ENCODE assay signal across 10 cellular contexts in the genomic region with DNA sequence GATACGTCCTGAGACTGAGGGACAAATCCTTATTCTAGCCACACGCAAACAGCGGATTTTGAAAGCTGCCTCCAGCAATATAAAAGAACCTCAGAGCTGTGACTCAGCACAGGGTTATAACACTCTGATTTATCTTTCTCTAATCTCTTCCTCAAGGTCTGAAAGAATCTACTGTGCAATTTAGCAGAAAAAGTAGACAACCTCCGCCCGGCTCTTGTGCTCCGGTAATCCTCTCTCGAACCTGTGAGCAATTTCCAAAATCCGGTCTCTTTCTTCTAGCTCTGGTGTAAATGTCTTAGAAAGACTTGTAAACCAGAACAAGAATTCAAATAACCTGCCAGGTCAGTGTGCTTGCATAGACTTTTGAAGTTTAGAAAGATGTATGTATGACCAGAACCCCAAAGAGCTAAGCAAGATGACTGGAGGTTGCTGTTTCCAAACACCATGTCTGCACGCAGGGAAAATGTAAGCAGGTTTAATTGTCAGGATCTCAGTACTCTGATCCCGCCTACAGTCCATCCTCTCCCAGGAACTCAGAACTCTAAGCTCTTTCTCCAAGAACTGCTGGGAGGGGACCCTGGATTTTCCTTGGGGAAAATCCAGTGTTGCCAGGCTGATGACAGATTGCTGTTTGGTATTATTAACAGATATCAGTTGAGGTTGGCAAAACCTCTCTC.
DNase-seq lines count a peak whose midpoint lies in the region; ATAC-seq, FAIRE-seq and TF ChIP-seq lines count a peak whose summit lies in the region.
"Had no signal": no experiment of that assay in that cellular context is flagged by ENCODE, and none has a peak within 500 bp of the region (broad histone marks: within the 10 kb centered on the region; RNA-seq: fewer than 3 reads in every experiment).

No MANE protein-coding gene starts in this region.

- FAIRE-seq in endothelial cell of umbilical vein (lab: Jason Lieb, UNC): peak; percentile 84
- FAIRE-seq: kidney had no signal

- H3K4me1 Mint-ChIP-seq in nephron progenitor cell: peaks cover 25% of the 10 kb centered on the region

- H3K9me3 ChIP-seq in HCT116 (ENCODE audit: control insufficient read depth in 1 of 2, insufficient read depth in 1 of 2, low read depth in 1 of 2, low read length in 2 of 2) (no peaks in the 10 kb centered on the region), endothelial cell of umbilical vein (replicated peaks; ENCODE audit: control insufficient read depth, insufficient read depth, low read length) (no peaks in the 10 kb centered on the region), left ventricle myocardium inferior (replicated peaks) (no peaks in the 10 kb centered on the region)

- H3K4me1 ChIP-seq in HCT116 (ENCODE audit: control insufficient read depth in 1 of 2, insufficient read depth in 2 of 2, low read length in 2 of 2): peaks cover 24 to 37% of the 10 kb centered on the region in 2 experiments
- H3K4me1 ChIP-seq in endothelial cell of umbilical vein (ENCODE audit: control insufficient read depth, extremely low read depth, insufficient read depth, low read length): peaks cover 61% of the 10 kb centered on the region
- peaks cover 20% of the 10 kb centered on the region for H3K4me1 ChIP-seq in left ventricle myocardium inferior

- TF ChIP-seq CTCF in HCT116 (IDR thresholded peaks at IDR 0.05 in 2 of 3, conservative IDR thresholded peaks at IDR 0.05 in 1 of 3; ENCODE audit: borderline replicate concordance in 1 of 3, insufficient read depth in 1 of 3, low read depth in 2 of 3, low read length in 2 of 3) (no peak), RWPE1 (conservative IDR thresholded peaks at IDR 0.05; ENCODE audit: low read depth) (no peak), endothelial cell of umbilical vein (IDR thresholded peaks at IDR 0.05; ENCODE audit: extremely low read depth in 1 of 2, insufficient read depth in 1 of 2, low read depth in 1 of 2, low read length in 2 of 2) (no peak), retinal pigment epithelial cell (conservative IDR thresholded peaks at IDR 0.05; ENCODE audit: low read depth, low read length) (no peak), nephron progenitor cell (IDR thresholded peaks at IDR 0.05) (no peak), left ventricle myocardium inferior (IDR thresholded peaks at IDR 0.05; ENCODE audit: borderline replicate concordance) (no peak)

- H2AFZ ChIP-seq in HCT116 (ENCODE audit: low read depth, low read length, poor library complexity, severe bottlenecking) (peak overlapping the region; percentile 87), endothelial cell of umbilical vein (ENCODE audit: low read depth, low read length) (peak overlapping the region; percentile 6)

- H3K4me3 ChIP-seq in HCT116 (replicated peaks in 1 of 2; ENCODE audit: low read depth in 1 of 2, low read length in 2 of 2) (peak overlapping the region; percentile 28 to 56), endothelial cell of umbilical vein (replicated peaks in 1 of 3; ENCODE audit: insufficient read depth in 1 of 3, low read depth in 1 of 3, low read length in 3 of 3) (peak overlapping the region in 1 of 3 experiments; percentile 44), retinal pigment epithelial cell (ENCODE audit: low read length) (peak overlapping the region; percentile 7), left ventricle myocardium inferior (no peak overlapping the region)

- POLR2A ChIA-PET in HCT116 (lab: Charles Lee): no interaction called here
- POLR2A ChIA-PET in RWPE1 (lab: Yijun Ruan, JAX; ENCODE audit: low non-redundant PET): no interaction called here
- POLR2A ChIA-PET in endothelial cell of umbilical vein (lab: Charles Lee): interaction anchor here (0.7 to 1.4 kb wide), 3 partner anchors 32 to 1865 kb away, joined by 3 to 5 read pairs (median 4); no protein-coding TSS in a partner anchor

- H3K4me2 ChIP-seq in HCT116 (ENCODE audit: low read length) (peak overlapping the region; percentile 87), endothelial cell of umbilical vein (ENCODE audit: insufficient read depth, low read length) (peak overlapping the region; percentile 88)

- ATAC-seq in HCT116: peak; percentile 50

- peak; percentile 61 for DNase-seq in HCT116 (ENCODE audit: low read depth, low spot score)
- peak; percentile 39 for DNase-seq in RWPE1 (ENCODE audit: low spot score)
- DNase-seq in endothelial cell of umbilical vein (ENCODE audit: low read depth, low spot score): peak; percentile 73
- peak; percentile 95 for DNase-seq in retinal pigment epithelial cell (ENCODE audit: low read depth)
- DNase-seq in nephron progenitor cell: no peak
- no peak for DNase-seq in left ventricle myocardium inferior
- DNase-seq in DMS79 (lab: John Stamatoyannopoulos, UW): no peak
- DNase-seq: kidney had no signal

- H4K20me1 ChIP-seq in HCT116 (ENCODE audit: insufficient read depth) (no peaks in the 10 kb centered on the region), endothelial cell of umbilical vein (replicated peaks; ENCODE audit: control insufficient read depth, extremely low read depth, insufficient read depth, low read length) (no peaks in the 10 kb centered on the region)

- no peaks in the 10 kb centered on the region for H3K9me1 ChIP-seq in endothelial cell of umbilical vein (replicated peaks; ENCODE audit: control insufficient read depth, extremely low read depth, insufficient read depth, low read length)

- H3K9me2 ChIP-seq in HCT116 (ENCODE audit: insufficient read depth): no peaks in the 10 kb centered on the region

- no peak overlapping the region for H3K27ac Mint-ChIP-seq in nephron progenitor cell
- H3K27ac Mint-ChIP-seq: activated naive CD4-positive, alpha-beta T cell treated with anti-CD3 and anti-CD28 coated beads, Interleukin-2, amount 50 U/mL, for 24 hours had no signal

- intact Hi-C loops in HCT116 (cut with micrococcal nuclease): loop anchor here (5.0 kb wide), 1 partner anchor 339 kb away; the partner anchor contains the start of gene RFC3
- intact Hi-C loops in endothelial cell of umbilical vein (cut with micrococcal nuclease): loop anchor here (2.0 to 10.0 kb wide), 10 partner anchors 111 to 1001 kb away; partner anchors contain the start of genes NBEA, RFC3 and STARD13
- intact Hi-C loops in left ventricle myocardium inferior (cut with micrococcal nuclease): no loop called here

- H3K27me3 Mint-ChIP-seq in nephron progenitor cell (ENCODE audit: low read depth, poor library complexity): peaks cover 4% of the 10 kb centered on the region

- H3K9ac ChIP-seq in HCT116 (ENCODE audit: low read length) (peak overlapping the region; percentile 40), endothelial cell of umbilical vein (replicated peaks; ENCODE audit: extremely low read depth, insufficient read depth, low read length) (peak overlapping the region; percentile 78)

- TF ChIP-seq RAD21 in HCT116 (IDR thresholded peaks at IDR 0.05; ENCODE audit: low read depth): no peak

- H3K79me2 ChIP-seq in HCT116 (ENCODE audit: insufficient read depth, low read length) (no peaks in the 10 kb centered on the region), endothelial cell of umbilical vein (ENCODE audit: control insufficient read depth, insufficient read depth, low read length) (no peaks in the 10 kb centered on the region)

- H3K9me3 Mint-ChIP-seq in nephron progenitor cell: peaks cover 8% of the 10 kb centered on the region
- H3K9me3 Mint-ChIP-seq: activated naive CD4-positive, alpha-beta T cell treated with anti-CD3 and anti-CD28 coated beads, Interleukin-2, amount 50 U/mL, for 24 hours had no signal

- H3K36me3 ChIP-seq in HCT116 (ENCODE audit: control insufficient read depth in 1 of 2, insufficient read depth in 2 of 2, low read length in 2 of 2) (no peaks in the 10 kb centered on the region), endothelial cell of umbilical vein (ENCODE audit: control insufficient read depth in 2 of 2, extremely low read depth in 1 of 2, insufficient read depth in 2 of 2, low read length in 2 of 2) (no peaks in the 10 kb centered on the region), left ventricle myocardium inferior (no peaks in the 10 kb centered on the region)

- H3K36me3 Mint-ChIP-seq in nephron progenitor cell (ENCODE audit: low read depth): peaks cover 12% of the 10 kb centered on the region
- H3K36me3 Mint-ChIP-seq: activated naive CD4-positive, alpha-beta T cell treated with anti-CD3 and anti-CD28 coated beads, Interleukin-2, amount 50 U/mL, for 24 hours had no signal

- RAD21 ChIA-PET in HCT116 (lab: Charles Lee; ENCODE audit: low non-redundant PET in 1 of 2, low total read pairs in 2 of 2, uncharacterized antibody in 2 of 2, unreplicated experiment in 2 of 2): interaction anchor here in 1 of 2 experiments (0.9 kb wide), 1 partner anchor 78 kb away, joined by 4 read pairs; no protein-coding TSS in a partner anchor

- dilution Hi-C loops in endothelial cell of umbilical vein (cut with MboI; ENCODE audit: extremely low pct_ligation_motif_present, low sequenced_read_pairs): no loop called here

- no TSS peak for BruUV-seq in HCT116 (replicated peaks; lab: Mats Ljungman, UMichigan)
- TSS peak; percentile 57 for BruUV-seq in endothelial cell of umbilical vein (replicated peaks; lab: Mats Ljungman, UMichigan)

- TF ChIP-seq POLR2A in HCT116 (IDR thresholded peaks at IDR 0.05; ENCODE audit: borderline replicate concordance, extremely low read depth, insufficient read depth, insufficient read length): no peak
- TF ChIP-seq POLR2A in endothelial cell of umbilical vein (IDR thresholded peaks at IDR 0.05; ENCODE audit: low read depth, low read length): no peak

- H3K27me3 ChIP-seq in HCT116 (ENCODE audit: insufficient read depth, low read length) (no peaks in the 10 kb centered on the region), endothelial cell of umbilical vein (ENCODE audit: control insufficient read depth in 2 of 2, insufficient read depth in 2 of 2, low read length in 2 of 2) (no peaks in the 10 kb centered on the region), left ventricle myocardium inferior (ENCODE audit: low read depth) (no peaks in the 10 kb centered on the region)

- CTCF ChIA-PET in HCT116 (lab: Charles Lee): no interaction called here
- CTCF ChIA-PET in RWPE1 (lab: Yijun Ruan, JAX): interaction anchor here (0.5 kb wide), 1 partner anchor 1473 kb away, joined by 3 read pairs; no protein-coding TSS in a partner anchor
- CTCF ChIA-PET in endothelial cell of umbilical vein (lab: Charles Lee): interaction anchor here (0.7 to 3.0 kb wide), 8 partner anchors 14 to 1008 kb away, joined by 3 to 13 read pairs (median 4); no protein-coding TSS in a partner anchor

- H3K27ac ChIP-seq in HCT116 (ENCODE audit: low read depth, low read length) (peak overlapping the region; percentile 78), RWPE1 (peak overlapping the region; percentile 85), endothelial cell of umbilical vein (ENCODE audit: insufficient read depth, low read depth, low read length) (peak overlapping the region; percentile 95), left ventricle myocardium inferior (replicated peaks) (no peak overlapping the region)
- H3K27ac ChIP-seq: HL-60 had no signal

- H3K4me3 Mint-ChIP-seq in nephron progenitor cell: no peak overlapping the region

TF ChIP-seq in HCT116, 20 proteins besides CTCF, POLR2A, EP300 and RAD21 (continues in another document):
- TF ChIP-seq FOSL1 (IDR thresholded peaks at IDR 0.05; ENCODE audit: low read depth) (peak; percentile 43; the same call in 1 of the 2 replicates), ZNF274 (IDR thresholded peaks at IDR 0.05; ENCODE audit: low read depth, low read length) (no peak)

TF ChIP-seq in endothelial cell of umbilical vein, 7 proteins besides CTCF, POLR2A, EP300 and RAD21 (continues in another document):
- peak; percentile 93 for TF ChIP-seq GATA2 (IDR thresholded peaks at IDR 0.05; ENCODE audit: insufficient read depth, insufficient read length, low read depth, low read length)

Comparison
In these comparisons a context has a peak if more than half of its experiments do, and no peak if none do; other contexts are left out.
1. DNase-seq: peak in HCT116 (single experiment), RWPE1 (single experiment), endothelial cell of umbilical vein (single experiment) and retinal pigment epithelial cell (single experiment); none in nephron progenitor cell (single experiment), left ventricle myocardium inferior (single experiment) and DMS79 (single experiment).